Comparison of ENCODE assay signal across 8 cellular contexts in the genomic region with DNA sequence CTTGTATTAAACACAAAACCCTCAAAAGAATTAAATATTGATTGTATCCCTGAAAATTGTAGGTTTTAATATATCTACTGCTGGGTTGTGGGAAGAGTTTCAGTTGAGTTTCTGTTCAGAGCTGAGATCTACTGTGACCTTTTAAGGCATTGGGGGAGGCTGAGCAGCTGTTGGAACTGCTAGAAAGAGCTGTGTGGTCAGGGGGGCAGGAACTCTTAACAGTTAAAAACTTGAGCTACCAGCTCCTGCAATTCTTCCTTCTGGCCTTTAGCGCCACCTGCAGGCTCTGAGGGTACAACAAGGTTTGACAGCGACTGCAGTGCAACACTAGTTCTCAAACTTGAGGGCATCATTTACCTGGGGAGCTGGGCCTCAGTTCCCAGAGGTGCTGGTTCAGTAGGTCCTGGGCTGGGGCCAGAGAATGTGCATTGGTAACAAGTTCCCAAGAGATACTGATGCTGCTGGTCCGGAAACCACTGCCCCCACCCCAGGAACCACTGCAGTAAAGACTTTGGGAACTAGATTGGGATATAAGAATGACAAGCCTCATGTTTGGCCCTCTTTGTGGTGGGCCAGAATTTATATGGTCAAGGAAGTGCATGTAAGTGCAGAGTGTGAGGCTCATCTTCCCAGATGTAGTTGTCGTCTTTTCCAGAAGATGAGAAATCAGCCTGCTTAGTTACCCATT. TPM values are rescaled to one million over a fixed set of nuclear protein-coding genes. Genes with fewer than 3 reads are reported as not detected.
DNase-seq lines count a peak whose midpoint lies in the region; TF ChIP-seq lines count a peak whose summit lies in the region.

No MANE protein-coding gene starts in this region.

- H3K4me3 Mint-ChIP-seq in HFFc6: peak overlapping the region; percentile 53
- peak overlapping the region; percentile 83 for H3K4me3 Mint-ChIP-seq in type B pancreatic cell

- no peak overlapping the region for H2AFZ ChIP-seq in parathyroid adenoma

- H3K9me3 Mint-ChIP-seq in HFFc6: no peaks in the 10 kb centered on the region
- no peaks in the 10 kb centered on the region for H3K9me3 Mint-ChIP-seq in type B pancreatic cell

- no peaks in the 10 kb centered on the region for H3K27me3 ChIP-seq in parathyroid adenoma (ENCODE audit: control insufficient read depth, insufficient read depth, low read length)

- no peaks in the 10 kb centered on the region for H3K9me3 ChIP-seq in parathyroid adenoma (ENCODE audit: control insufficient read depth, low read length)

- H3K36me3 ChIP-seq in parathyroid adenoma (ENCODE audit: control insufficient read depth, insufficient read depth, low read length): no peaks in the 10 kb centered on the region

- peak overlapping the region; percentile 3; the same call in 1 of the 2 replicates for H3K27ac Mint-ChIP-seq in HFFc6
- peak overlapping the region; percentile 54 for H3K27ac Mint-ChIP-seq in type B pancreatic cell

- H3K4me1 Mint-ChIP-seq in HFFc6 (ENCODE audit: low read depth): peaks cover 39% of the 10 kb centered on the region
- peaks cover 40% of the 10 kb centered on the region for H3K4me1 Mint-ChIP-seq in type B pancreatic cell (ENCODE audit: unreplicated experiment)

- peak; percentile 90 for TF ChIP-seq CTCF in GM10266 (IDR thresholded peaks at IDR 0.05; ENCODE audit: control insufficient read depth, insufficient read depth, low read depth, missing control alignments)
- TF ChIP-seq CTCF in HFFc6 (IDR thresholded peaks at IDR 0.05): peak; percentile 92
- TF ChIP-seq CTCF in parathyroid adenoma (IDR thresholded peaks at IDR 0.05): peak; percentile 56
- peak; percentile 92 for TF ChIP-seq CTCF in type B pancreatic cell (conservative IDR thresholded peaks at IDR 0.05)

- no peak overlapping the region for H3K9ac ChIP-seq in parathyroid adenoma

- peaks cover 10% of the 10 kb centered on the region for H3K79me2 ChIP-seq in parathyroid adenoma

- peak; percentile 83 for DNase-seq in GM10266 (ENCODE audit: extremely low spot score)
- peak; percentile 68 for DNase-seq in HFFc6
- DNase-seq in NAMALWA (ENCODE audit: low spot score): peak; percentile 98
- peak; percentile 89 for DNase-seq in SK-N-DZ (ENCODE audit: low spot score)
- DNase-seq in activated naive CD4-positive, alpha-beta T cell treated with anti-CD3 and anti-CD28 coated beads, Interleukin-2, amount 50 U/mL, for 16 hours: peak; percentile 90
- DNase-seq in glomerular visceral epithelial cell (ENCODE audit: extremely low spot score): peak; percentile 89
- DNase-seq in type B pancreatic cell (ENCODE audit: extremely low spot score, unreplicated experiment): peak; percentile 87

- H3K36me3 Mint-ChIP-seq in HFFc6 (ENCODE audit: low read depth): no peaks in the 10 kb centered on the region
- H3K36me3 Mint-ChIP-seq in type B pancreatic cell: no peaks in the 10 kb centered on the region

- peaks cover 5% of the 10 kb centered on the region for H3K4me1 ChIP-seq in parathyroid adenoma

- H3K27ac ChIP-seq in parathyroid adenoma: no peak overlapping the region

- H3K27me3 Mint-ChIP-seq in HFFc6 (ENCODE audit: insufficient read depth): no peaks in the 10 kb centered on the region; the same call in 1 of the 2 replicates
- no peaks in the 10 kb centered on the region for H3K27me3 Mint-ChIP-seq in type B pancreatic cell

- no peak overlapping the region for H3K4me3 ChIP-seq in parathyroid adenoma (ENCODE audit: low read depth, low read length)

- no peak overlapping the region for H3K4me2 ChIP-seq in parathyroid adenoma (ENCODE audit: low read length)

RNA-seq across cellular contexts. Expression of a gene that starts 2.5 kb away (rescaled TPM):
- 10 to 100 TPM; 12.4 to 20.7 (median 17.4) TPM for total RNA-seq in HFFc6 (2021; fragmentation: NEBNext Ultra II Directional; extraction: Animal tissue kit (Norgen Biotek cat#: 25700))
- polyA plus RNA-seq in SK-N-DZ (2014; cell fraction: cytosol; rRNA removed): 182 and 190 TPM in 2 replicates
- polyA plus RNA-seq in SK-N-DZ (2014; cell fraction: nucleus; rRNA removed): 149 and 158 TPM in 2 replicates
- 25.0 and 37.8 TPM in 2 replicates for total RNA-seq in type B pancreatic cell (ENCODE audit: low replicate concordance)
